ENCODE assay signal across 9 cellular contexts in genomic region chr1:93081716-93082115, GRCh38. TPM values are rescaled to one million over a fixed set of nuclear protein-coding genes. Genes with fewer than 3 reads are reported as not detected.
DNase-seq lines count a peak whose midpoint lies in the region; ATAC-seq, FAIRE-seq and TF ChIP-seq lines count a peak whose summit lies in the region.
"Had no signal": no experiment of that assay in that cellular context is flagged by ENCODE, and none has a peak within 500 bp of the region (broad histone marks: within the 10 kb centered on the region; RNA-seq: fewer than 3 reads in every experiment).

No MANE protein-coding gene starts in this region.

- peak overlapping the region; percentile 99 for H3K4me2 ChIP-seq in endothelial cell of umbilical vein (ENCODE audit: insufficient read depth, low read length)

- no peaks in the 10 kb centered on the region for H3K27me3 ChIP-seq in endothelial cell of umbilical vein (ENCODE audit: control insufficient read depth in 2 of 2, insufficient read depth in 2 of 2, low read length in 2 of 2)

- intact Hi-C loops in endothelial cell of umbilical vein (cut with micrococcal nuclease), result loop anchor here (5.0 kb wide), 3 partner anchors 266 to 546 kb away; partner anchors contain the start of gene DR1

- POLR2A ChIA-PET in endothelial cell of umbilical vein (lab: Charles Lee), result interaction anchor here (0.5 kb wide), 1 partner anchor 850 kb away, joined by 5 read pairs; no protein-coding TSS in a partner anchor

- peak; percentile 49 for FAIRE-seq in endothelial cell of umbilical vein (lab: Jason Lieb, UNC)
- FAIRE-seq: A204.1 had no signal

- peak overlapping the region in 1 of 3 experiments; percentile 90 for H3K4me3 ChIP-seq in endothelial cell of umbilical vein (replicated peaks in 1 of 3; ENCODE audit: insufficient read depth in 1 of 3, low read depth in 1 of 3, low read length in 3 of 3)

- no peak for TF ChIP-seq POLR2A in endothelial cell of umbilical vein (IDR thresholded peaks at IDR 0.05; ENCODE audit: low read depth, low read length)

- H2AFZ ChIP-seq in endothelial cell of umbilical vein (ENCODE audit: low read depth, low read length), result no peak overlapping the region

- no peak for TF ChIP-seq CTCF in endothelial cell of umbilical vein (IDR thresholded peaks at IDR 0.05; ENCODE audit: extremely low read depth in 1 of 2, insufficient read depth in 1 of 2, low read depth in 1 of 2, low read length in 2 of 2)

- H3K9ac ChIP-seq in endothelial cell of umbilical vein (replicated peaks; ENCODE audit: extremely low read depth, insufficient read depth, low read length), result peak overlapping the region; percentile 98

- peak overlapping the region; percentile 87 for H3K27ac ChIP-seq in endothelial cell of umbilical vein (ENCODE audit: insufficient read depth, low read depth, low read length)

- peaks cover 75% of the 10 kb centered on the region for H3K79me2 ChIP-seq in endothelial cell of umbilical vein (ENCODE audit: control insufficient read depth, insufficient read depth, low read length)

- H3K4me1 ChIP-seq in endothelial cell of umbilical vein (ENCODE audit: control insufficient read depth, extremely low read depth, insufficient read depth, low read length), result peaks cover 23% of the 10 kb centered on the region

- H4K20me1 ChIP-seq in endothelial cell of umbilical vein (replicated peaks; ENCODE audit: control insufficient read depth, extremely low read depth, insufficient read depth, low read length), result peaks cover 5% of the 10 kb centered on the region

- CTCF ChIA-PET in endothelial cell of umbilical vein (lab: Charles Lee), result interaction anchor here (0.6 to 1.9 kb wide), 6 partner anchors 15 to 355 kb away, joined by 3 to 9 read pairs (median 5); no protein-coding TSS in a partner anchor

- DNase-seq in NOMO-1 treated with DMSO at 0.1 percent for 48 hours (lab: John Stamatoyannopoulos, UW; ENCODE audit: unreplicated experiment) (peak; percentile 38), NOMO-1 treated with dmso at 0.1 percent for 144 hours (lab: John Stamatoyannopoulos, UW; ENCODE audit: unreplicated experiment) (no peak), RKO (ENCODE audit: low spot score) (peak; percentile 58), endothelial cell of umbilical vein (ENCODE audit: low read depth, low spot score) (peak; percentile 67), renal cortical epithelial cell (ENCODE audit: low read depth) (peak; percentile 84), NCI-H1417 treated with DMSO at 0.1 percent for 48 hours (lab: John Stamatoyannopoulos, UW) (no peak)
- DNase-seq in stimulated activated CD4-positive, alpha-beta T cell treated with anti-CD3 and anti-CD28 coated beads, Interleukin-4, amount 100 ng/mL, for 1 hour, result no peak

- H3K36me3 ChIP-seq in endothelial cell of umbilical vein (ENCODE audit: control insufficient read depth in 2 of 2, extremely low read depth in 1 of 2, insufficient read depth in 2 of 2, low read length in 2 of 2), result peaks cover 2 to 3% of the 10 kb centered on the region in 2 experiments

- no TSS peak for BruUV-seq in endothelial cell of umbilical vein (replicated peaks; lab: Mats Ljungman, UMichigan)

- no peak for ATAC-seq in HG03432 (IDR thresholded peaks at IDR 0.05; ENCODE audit: unreplicated experiment)

- dilution Hi-C loops in endothelial cell of umbilical vein (cut with MboI; ENCODE audit: extremely low pct_ligation_motif_present, low sequenced_read_pairs), result no loop called here

- H3K9me1 ChIP-seq in endothelial cell of umbilical vein (replicated peaks; ENCODE audit: control insufficient read depth, extremely low read depth, insufficient read depth, low read length), result no peaks in the 10 kb centered on the region

- no peaks in the 10 kb centered on the region for H3K9me3 ChIP-seq in endothelial cell of umbilical vein (replicated peaks; ENCODE audit: control insufficient read depth, insufficient read depth, low read length)

TF ChIP-seq in endothelial cell of umbilical vein, 7 proteins besides CTCF, POLR2A, EP300 and RAD21:
- TF ChIP-seq EZH2 (IDR thresholded peaks at IDR 0.05; ENCODE audit: borderline replicate concordance, low read depth, low read length, severe bottlenecking), result no peak
- no peak for TF ChIP-seq JUN (IDR thresholded peaks at IDR 0.05; ENCODE audit: borderline replicate concordance, insufficient read depth, insufficient read length, low read depth)
- no peak for TF ChIP-seq GATA2 (IDR thresholded peaks at IDR 0.05; ENCODE audit: insufficient read depth, insufficient read length, low read depth, low read length)
- no peak for TF ChIP-seq MYC (IDR thresholded peaks at IDR 0.05; ENCODE audit: low read depth, low read length)
- TF ChIP-seq FOS (IDR thresholded peaks at IDR 0.05; ENCODE audit: borderline replicate concordance, insufficient read depth, low read length), result no peak
- TF ChIP-seq POLR2AphosphoS5 (IDR thresholded peaks at IDR 0.05; ENCODE audit: insufficient read depth, low read depth, low read length), result no peak
- no peak for TF ChIP-seq MAX (IDR thresholded peaks at IDR 0.05; ENCODE audit: insufficient read depth, insufficient read length)

RNA-seq across cellular contexts. Expression of gene MTF2, which starts 2.6 kb away (rescaled TPM):
- total RNA-seq in endothelial cell of umbilical vein (40.5 and 42.6 TPM in 2 replicates), renal cortical epithelial cell (32.1 and 43.7 TPM in 2 replicates)
- 14.4 and 20.1 TPM in 2 replicates for polyA plus RNA-seq in endothelial cell of umbilical vein
- 20.1 and 20.6 TPM in 2 replicates for polyA plus RNA-seq in endothelial cell of umbilical vein (2011; cell fraction: cytosol; rRNA removed)
- 28.7 and 35.1 TPM in 2 replicates for polyA plus RNA-seq in endothelial cell of umbilical vein (2011; cell fraction: nucleus; rRNA removed)
- polyA plus RNA-seq in endothelial cell of umbilical vein (2012), result 16.5 and 23.4 TPM in 2 replicates
- 56.4 and 62.5 TPM in 2 replicates for polyA minus RNA-seq in endothelial cell of umbilical vein
- 22.5 TPM for polyA minus RNA-seq in endothelial cell of umbilical vein (2011; cell fraction: cytosol; rRNA and poly(A)+ RNA removed)
- polyA minus RNA-seq in endothelial cell of umbilical vein (2011; cell fraction: nucleus; rRNA and poly(A)+ RNA removed), result 64.7 and 64.9 TPM in 2 replicates

Comparison
In these comparisons a context has a peak if more than half of its experiments do, and no peak if none do; other contexts are left out.
1. DNase-seq: peak in NOMO-1 treated with DMSO at 0.1 percent for 48 hours (single experiment), RKO (single experiment), endothelial cell of umbilical vein (single experiment) and renal cortical epithelial cell (single experiment); none in NOMO-1 treated with dmso at 0.1 percent for 144 hours (single experiment), stimulated activated CD4-positive, alpha-beta T cell treated with anti-CD3 and anti-CD28 coated beads, Interleukin-4, amount 100 ng/mL, for 1 hour (single experiment) and NCI-H1417 treated with DMSO at 0.1 percent for 48 hours (single experiment).